ENCODE assay signal across 25 cellular contexts in the genomic region with DNA sequence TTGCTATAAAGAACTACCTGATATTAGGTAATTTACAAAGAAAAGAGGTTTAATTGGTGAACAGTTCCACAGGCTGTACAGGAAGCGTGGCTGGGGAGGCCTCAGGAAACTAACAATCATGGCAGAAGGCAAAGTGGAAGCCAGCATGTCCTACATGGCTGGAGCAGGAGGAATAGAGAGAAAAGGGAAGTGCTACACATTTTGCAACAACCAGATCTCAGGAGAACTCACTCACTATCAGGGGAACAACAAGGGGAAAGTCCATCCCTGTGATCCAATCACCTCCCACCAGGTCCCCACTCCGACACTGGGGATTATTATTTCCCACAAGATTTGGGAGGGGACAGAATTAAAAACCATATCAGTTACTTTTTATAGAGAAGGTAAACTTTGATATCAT.
A peak's percentile ranks its signal among the peaks of the same experiment; 100 is the strongest.
DNase-seq lines count a peak whose midpoint lies in the region; FAIRE-seq and TF ChIP-seq lines count a peak whose summit lies in the region.
"Had no signal": no experiment of that assay in that cellular context is flagged by ENCODE, and none has a peak within 500 bp of the region (broad histone marks: within the 10 kb centered on the region; RNA-seq: fewer than 3 reads in every experiment).

No MANE protein-coding gene starts in this region.

- H3K4me2 ChIP-seq in BLaER1 treated with 17β-estradiol and CSF1 and Interleukin-3, amounts not matched to agents 10 nM and 100 nM: peak overlapping the region; percentile 48 to 92 (median 73); a peak in 21 of 22 replicates
- peak overlapping the region; percentile 21 for H3K4me2 ChIP-seq in astrocyte (ENCODE audit: low read length)

- no peak for TF ChIP-seq CTCF in astrocyte (IDR thresholded peaks at IDR 0.05; ENCODE audit: insufficient read depth, low read depth, low read length)
- TF ChIP-seq CTCF in nephron (IDR thresholded peaks at IDR 0.05; ENCODE audit: unreplicated experiment in 3 of 3): no peak
- no peak for TF ChIP-seq CTCF in glutamatergic neuron (IDR thresholded peaks at IDR 0.05; ENCODE audit: partially characterized antibody, unreplicated experiment)

- H3K27ac ChIP-seq in BLaER1 treated with 17β-estradiol and CSF1 and Interleukin-3, amounts not matched to agents 10 nM and 100 nM: peak overlapping the region; percentile 66 to 98 (median 86)
- H3K27ac ChIP-seq in astrocyte (ENCODE audit: low read depth, low read length): no peak overlapping the region
- H3K27ac ChIP-seq: neutrophil had no signal

- peak overlapping the region in 1 of 10 experiments; percentile 22; a peak in 1 of 20 replicates for H3K4me3 ChIP-seq in BLaER1 treated with 17β-estradiol and CSF1 and Interleukin-3, amounts not matched to agents 10 nM and 100 nM
- H3K4me3 ChIP-seq in astrocyte (ENCODE audit: insufficient read depth, low read depth, low read length): no peak overlapping the region
- H3K4me3 ChIP-seq: adrenal gland, HAP-1, transverse colon had no signal

- H3K4me1 Mint-ChIP-seq in astrocyte (ENCODE audit: low read depth, unreplicated experiment) (peaks cover 30% of the 10 kb centered on the region), nephron (peaks cover 25% of the 10 kb centered on the region), glutamatergic neuron (ENCODE audit: low read depth, unreplicated experiment) (peaks cover 7% of the 10 kb centered on the region)
- H3K4me1 Mint-ChIP-seq: T-cell had no signal

- no peaks in the 10 kb centered on the region for H3K36me3 ChIP-seq in BLaER1 treated with 17β-estradiol and CSF1 and Interleukin-3, amounts not matched to agents 10 nM and 100 nM
- no peaks in the 10 kb centered on the region for H3K36me3 ChIP-seq in astrocyte (ENCODE audit: insufficient read depth, low read length)
- H3K36me3 ChIP-seq: adrenal gland, BE2C, HAP-1, neutrophil, transverse colon had no signal

- H3K36me3 Mint-ChIP-seq in astrocyte (ENCODE audit: low read depth, unreplicated experiment) (no peaks in the 10 kb centered on the region), nephron (ENCODE audit: low read depth) (peaks cover 5% of the 10 kb centered on the region), glutamatergic neuron (ENCODE audit: unreplicated experiment) (peaks cover 3% of the 10 kb centered on the region)
- H3K36me3 Mint-ChIP-seq: T-cell had no signal

- H3K79me2 ChIP-seq in astrocyte (ENCODE audit: insufficient read depth, low read length): no peaks in the 10 kb centered on the region

- DNase-seq in KBM-7: peak; percentile 11
- DNase-seq in astrocyte (ENCODE audit: low read depth): no peak
- no peak for DNase-seq in NCI-H526 (lab: John Stamatoyannopoulos, UW)
- no peak for DNase-seq in glutamatergic neuron
- no peak for DNase-seq in globus pallidus (ENCODE audit: low spot score)
- DNase-seq: ACHN; activated CD4-positive, CD25-positive, alpha-beta regulatory T cell; activated naive CD4-positive, alpha-beta T cell treated with Interleukin-2 at 50 U/mL for 16 hours; BE2C; cortex of kidney; effector memory CD8-positive, alpha-beta T cell; erythroblast; left cardiac atrium; mammary epithelial cell; NCI-H1694; NCI-H524 treated with DMSO at 0.1 percent for 48 hours; stimulated activated CD8-positive, alpha-beta memory T cell treated with anti-CD3 and anti-CD28 coated beads, Interleukin-4, amount 100 ng/mL, for 48 hours; T-cell; transverse colon had no signal

- H3K4me3 Mint-ChIP-seq in astrocyte (ENCODE audit: unreplicated experiment): no peak overlapping the region
- no peak overlapping the region for H3K4me3 Mint-ChIP-seq in nephron
- no peak overlapping the region for H3K4me3 Mint-ChIP-seq in glutamatergic neuron (ENCODE audit: unreplicated experiment)
- H3K4me3 Mint-ChIP-seq: effector memory CD8-positive, alpha-beta T cell; T-cell had no signal

- H3K9me3 Mint-ChIP-seq in astrocyte (ENCODE audit: unreplicated experiment): peaks cover 9% of the 10 kb centered on the region
- H3K9me3 Mint-ChIP-seq in nephron: peaks cover 29% of the 10 kb centered on the region
- H3K9me3 Mint-ChIP-seq in glutamatergic neuron (ENCODE audit: unreplicated experiment): no peaks in the 10 kb centered on the region

- peak overlapping the region; percentile 92 for H3K27ac Mint-ChIP-seq in astrocyte (ENCODE audit: unreplicated experiment)
- H3K27ac Mint-ChIP-seq in nephron: peak overlapping the region in 2 of 3 experiments; percentile 86
- no peak overlapping the region for H3K27ac Mint-ChIP-seq in glutamatergic neuron (ENCODE audit: unreplicated experiment)
- H3K27ac Mint-ChIP-seq: effector memory CD8-positive, alpha-beta T cell; T-cell had no signal

- H3K9me3 ChIP-seq in BLaER1 treated with 17β-estradiol and CSF1 and Interleukin-3, amounts not matched to agents 10 nM and 100 nM (replicated peaks in 1 of 11): peaks cover 36 to 61% (median 52%) of the 10 kb centered on the region in 11 experiments
- H3K9me3 ChIP-seq in astrocyte (ENCODE audit: insufficient read depth, low read depth, low read length): no peaks in the 10 kb centered on the region
- H3K9me3 ChIP-seq: adrenal gland, BE2C, HAP-1, neutrophil had no signal

- no peaks in the 10 kb centered on the region for H3K27me3 ChIP-seq in BLaER1 treated with 17β-estradiol and CSF1 and Interleukin-3, amounts not matched to agents 10 nM and 100 nM
- no peaks in the 10 kb centered on the region for H3K27me3 ChIP-seq in astrocyte (ENCODE audit: insufficient read depth, low read length)
- H3K27me3 ChIP-seq: adrenal gland, BE2C, neutrophil, transverse colon had no signal

- H2AFZ ChIP-seq in astrocyte (ENCODE audit: low read depth, low read length): no peak overlapping the region

- H4K20me1 ChIP-seq in BLaER1 treated with 17β-estradiol and CSF1 and Interleukin-3, amounts not matched to agents 10 nM and 100 nM: no peaks in the 10 kb centered on the region
- no peaks in the 10 kb centered on the region for H4K20me1 ChIP-seq in astrocyte (ENCODE audit: insufficient read depth, low read length)

- H3K27me3 Mint-ChIP-seq in astrocyte (ENCODE audit: low read depth, unreplicated experiment) (no peaks in the 10 kb centered on the region), nephron (ENCODE audit: low read depth) (no peaks in the 10 kb centered on the region), glutamatergic neuron (ENCODE audit: unreplicated experiment) (no peaks in the 10 kb centered on the region)
- H3K27me3 Mint-ChIP-seq: effector memory CD8-positive, alpha-beta T cell; T-cell had no signal

- FAIRE-seq in astrocyte (lab: Jason Lieb, UNC): no peak
- FAIRE-seq: GM19239 had no signal

- peak overlapping the region in 6 of 11 experiments; percentile 42 to 72 (median 58); a peak in 7 of 22 replicates for H3K9ac ChIP-seq in BLaER1 treated with 17β-estradiol and CSF1 and Interleukin-3, amounts not matched to agents 10 nM and 100 nM
- peak overlapping the region; percentile 17 for H3K9ac ChIP-seq in astrocyte (ENCODE audit: low read length)

- in situ Hi-C loops in KBM-7 (cut with MboI; ENCODE audit: low pct_unique_long_range_greater_than_20kb, low sequenced_read_pairs): no loop called here

- H3K4me1 ChIP-seq in BLaER1 treated with 17β-estradiol and CSF1 and Interleukin-3, amounts not matched to agents 10 nM and 100 nM: peaks cover 36 to 53% (median 46%) of the 10 kb centered on the region in 10 experiments
- peaks cover 18% of the 10 kb centered on the region for H3K4me1 ChIP-seq in astrocyte (ENCODE audit: insufficient read depth, low read length)
- H3K4me1 ChIP-seq: adrenal gland, BE2C, HAP-1, transverse colon had no signal
